In genomic region chr4:153788419-153789276, GRCh38 we compare ENCODE assay signal across 9 cellular contexts. TPM values are rescaled to one million over a fixed set of nuclear protein-coding genes. Genes with fewer than 3 reads are reported as not detected.
A peak's percentile ranks its signal among the peaks of the same experiment; 100 is the strongest.
DNase-seq lines count a peak whose midpoint lies in the region; ATAC-seq and TF ChIP-seq lines count a peak whose summit lies in the region.
"Had no signal": no experiment of that assay in that cellular context is flagged by ENCODE, and none has a peak within 500 bp of the region (broad histone marks: within the 10 kb centered on the region; RNA-seq: fewer than 3 reads in every experiment).

Gene SFRP2 (minus strand): TSS chr4:153789083. CDS start chr4:153788835, 248 bp downstream.

- H3K27me3 ChIP-seq in left ventricle myocardium inferior (ENCODE audit: low read depth) (peaks cover 99% of the 10 kb centered on the region), prostate gland (replicated peaks; ENCODE audit: insufficient read depth) (peaks cover 26% of the 10 kb centered on the region)

- no peaks in the 10 kb centered on the region for H3K36me3 ChIP-seq in left ventricle myocardium inferior
- H3K36me3 ChIP-seq in prostate gland: no peaks in the 10 kb centered on the region

- H3K27ac ChIP-seq in left ventricle myocardium inferior (replicated peaks) (no peak within 1 kb of the TSS), prostate gland (peak within 1 kb of the TSS in 1 of 2 donors; percentile 10)

- H3K4me1 ChIP-seq in left ventricle myocardium inferior (peaks cover 36% of the 10 kb centered on the region), prostate gland (replicated peaks) (peaks cover 6% of the 10 kb centered on the region)

- TF ChIP-seq CTCF in left ventricle myocardium inferior (IDR thresholded peaks at IDR 0.05; ENCODE audit: borderline replicate concordance) (no peak), prostate gland (IDR thresholded peaks at IDR 0.05) (no peak)

- H3K4me3 ChIP-seq in left ventricle myocardium inferior: peak within 1 kb of the TSS; percentile 48
- H3K4me3 ChIP-seq in prostate gland: peak within 1 kb of the TSS; percentile 19 to 26

- H3K27ac Mint-ChIP-seq in T-helper 17 cell: no peak within 1 kb of the TSS
- H3K27ac Mint-ChIP-seq in T-helper 2 cell treated with Interferon-gamma antibody and Interleukin-4, amounts not matched to agents 5 μg/mL and 100 μg/mL, for 36 hours: no peak within 1 kb of the TSS

- intact Hi-C loops in left ventricle myocardium inferior (cut with micrococcal nuclease) (no loop called here), prostate gland (cut with DNase I) (no loop called here)

- ATAC-seq in T-helper 17 cell: no peak
- no peak for ATAC-seq in HG03095 (IDR thresholded peaks at IDR 0.05; ENCODE audit: unreplicated experiment)

- peaks cover 84% of the 10 kb centered on the region for H3K27me3 Mint-ChIP-seq in T-helper 17 cell
- H3K27me3 Mint-ChIP-seq in T-helper 2 cell treated with Interferon-gamma antibody and Interleukin-4, amounts not matched to agents 5 μg/mL and 100 μg/mL, for 36 hours (ENCODE audit: low read depth): peaks cover 87% of the 10 kb centered on the region

- H3K9me3 ChIP-seq in T-helper 17 cell (ENCODE audit: control insufficient read depth, low read length, poor library complexity, severe bottlenecking): no peaks in the 10 kb centered on the region
- no peaks in the 10 kb centered on the region for H3K9me3 ChIP-seq in left ventricle myocardium inferior (replicated peaks)
- no peaks in the 10 kb centered on the region for H3K9me3 ChIP-seq in prostate gland

- H3K4me3 Mint-ChIP-seq in T-helper 17 cell: peak within 1 kb of the TSS; percentile 84
- H3K4me3 Mint-ChIP-seq in T-helper 2 cell treated with Interferon-gamma antibody and Interleukin-4, amounts not matched to agents 5 μg/mL and 100 μg/mL, for 36 hours: no peak within 1 kb of the TSS

- H3K36me3 Mint-ChIP-seq in T-helper 17 cell (ENCODE audit: low read depth): peaks cover 13% of the 10 kb centered on the region
- H3K36me3 Mint-ChIP-seq in T-helper 2 cell treated with Interferon-gamma antibody and Interleukin-4, amounts not matched to agents 5 μg/mL and 100 μg/mL, for 36 hours (ENCODE audit: low read depth): no peaks in the 10 kb centered on the region

- no peaks in the 10 kb centered on the region for H3K9me3 Mint-ChIP-seq in T-helper 2 cell treated with Interferon-gamma antibody and Interleukin-4, amounts not matched to agents 5 μg/mL and 100 μg/mL, for 36 hours

- H3K4me1 Mint-ChIP-seq in T-helper 17 cell: peaks cover 27% of the 10 kb centered on the region
- peaks cover 9% of the 10 kb centered on the region for H3K4me1 Mint-ChIP-seq in T-helper 2 cell treated with Interferon-gamma antibody and Interleukin-4, amounts not matched to agents 5 μg/mL and 100 μg/mL, for 36 hours (ENCODE audit: low read depth)

- DNase-seq in EH (ENCODE audit: low read depth): peak; percentile 4
- no peak for DNase-seq in T-helper 17 cell
- DNase-seq in left ventricle myocardium inferior: no peak
- no peak for DNase-seq in prostate gland (ENCODE audit: low spot score)
- no peak for DNase-seq in T-helper 2 cell treated with Interferon-gamma antibody and Interleukin-4, amounts not matched to agents 5 μg/mL and 100 μg/mL, for 36 hours (ENCODE audit: low spot score)
- no peak for DNase-seq in NCI-H345 (lab: John Stamatoyannopoulos, UW)
- DNase-seq in GF-D8 (lab: John Stamatoyannopoulos, UW): no peak
- DNase-seq: stimulated activated CD4-positive, alpha-beta T cell treated with anti-CD3 and anti-CD28 coated beads, Interleukin-2, amount 100 ng/mL, for 48 hours had no signal

- TF ChIP-seq POLR2A in prostate gland (IDR thresholded peaks at IDR 0.05): no peak

- 5% methylated on average over 44 of the region's 72 CpGs for WGBS in prostate gland

RNA-seq across cellular contexts. Expression of gene SFRP2, which starts in this region (rescaled TPM):
- not detected for total RNA-seq in T-helper 17 cell
- total RNA-seq in left ventricle myocardium inferior: 0.14 TPM
- 1 to 10 TPM; 3.7 to 6.1 TPM for total RNA-seq in prostate gland
